ENCODE assay signal across 14 cellular contexts in genomic region chr1:1895050-1895398, GRCh38. TPM values are rescaled to one million over a fixed set of nuclear protein-coding genes. Genes with fewer than 3 reads are reported as not detected.
DNase-seq lines count a peak whose midpoint lies in the region; TF ChIP-seq lines count a peak whose summit lies in the region.
"Had no signal": no experiment of that assay in that cellular context is flagged by ENCODE, and none has a peak within 500 bp of the region (broad histone marks: within the 10 kb centered on the region; RNA-seq: fewer than 3 reads in every experiment).

No MANE protein-coding gene starts in this region.

- TF ChIP-seq CTCF in KMS-11 (conservative IDR thresholded peaks at IDR 0.05; ENCODE audit: low read depth, low read length) (no peak), mammary epithelial cell (conservative IDR thresholded peaks at IDR 0.05 in 1 of 2, IDR thresholded peaks at IDR 0.05 in 1 of 2; ENCODE audit: extremely low read depth in 1 of 2, insufficient read depth in 1 of 2, low read depth in 1 of 2, low read length in 2 of 2) (no peak), prostate gland (IDR thresholded peaks at IDR 0.05) (no peak), smooth muscle cell (IDR thresholded peaks at IDR 0.05; ENCODE audit: borderline replicate concordance, insufficient read depth, poor library complexity, severe bottlenecking) (no peak)

- H3K9me3 Mint-ChIP-seq in CD4-positive, alpha-beta memory T cell: no peaks in the 10 kb centered on the region

- H4K20me1 ChIP-seq in KMS-11 (ENCODE audit: insufficient read depth) (no peaks in the 10 kb centered on the region), mammary epithelial cell (ENCODE audit: insufficient read depth, low read length) (no peaks in the 10 kb centered on the region), smooth muscle cell (ENCODE audit: low read depth) (peaks cover under 1% of the 10 kb centered on the region)

- intact Hi-C loops in CD4-positive, alpha-beta memory T cell (cut with micrococcal nuclease): no loop called here
- intact Hi-C loops in mammary epithelial cell (cut with micrococcal nuclease) (no loop called here), prostate gland (cut with DNase I) (no loop called here)

- H3K4me3 ChIP-seq in CD4-positive, alpha-beta memory T cell (ENCODE audit: low read length in 2 of 2): no peak overlapping the region
- no peak overlapping the region for H3K4me3 ChIP-seq in KMS-11 (IDR thresholded peaks at IDR 0.05; ENCODE audit: insufficient read depth, low read depth, low read length)
- H3K4me3 ChIP-seq in mammary epithelial cell (replicated peaks in 1 of 3; ENCODE audit: insufficient read depth in 1 of 3, low read depth in 2 of 3, low read length in 3 of 3): no peak overlapping the region
- no peak overlapping the region for H3K4me3 ChIP-seq in prostate gland
- H3K4me3 ChIP-seq in effector memory CD4-positive, alpha-beta T cell (ENCODE audit: insufficient read depth, low read depth, low read length, poor library complexity, severe bottlenecking): no peak overlapping the region
- no peak overlapping the region for H3K4me3 ChIP-seq in smooth muscle cell
- H3K4me3 ChIP-seq: sigmoid colon, thoracic aorta had no signal

- H3K4me1 ChIP-seq in CD4-positive, alpha-beta memory T cell (ENCODE audit: insufficient read depth, low read length): peaks cover 27% of the 10 kb centered on the region
- H3K4me1 ChIP-seq in KMS-11 (ENCODE audit: low read depth, poor library complexity, severe bottlenecking) (peaks cover 77% of the 10 kb centered on the region), mammary epithelial cell (ENCODE audit: insufficient read depth, low read length) (peaks cover 14% of the 10 kb centered on the region), prostate gland (replicated peaks) (peaks cover 26% of the 10 kb centered on the region), smooth muscle cell (ENCODE audit: low read depth) (peaks cover 12% of the 10 kb centered on the region)
- peaks cover 17% of the 10 kb centered on the region for H3K4me1 ChIP-seq in effector memory CD4-positive, alpha-beta T cell (ENCODE audit: control insufficient read depth, insufficient read depth, low read length, poor library complexity, severe bottlenecking)

- no peaks in the 10 kb centered on the region for H3K9me3 ChIP-seq in CD4-positive, alpha-beta memory T cell (ENCODE audit: control insufficient read depth in 1 of 2, low read length in 2 of 2)
- no peaks in the 10 kb centered on the region for H3K9me3 ChIP-seq in mammary epithelial cell (replicated peaks; ENCODE audit: insufficient read depth, low read length)
- H3K9me3 ChIP-seq in prostate gland: no peaks in the 10 kb centered on the region
- no peaks in the 10 kb centered on the region for H3K9me3 ChIP-seq in effector memory CD4-positive, alpha-beta T cell (ENCODE audit: control insufficient read depth, low read length)
- no peaks in the 10 kb centered on the region for H3K9me3 ChIP-seq in smooth muscle cell (replicated peaks; ENCODE audit: low read depth)
- H3K9me3 ChIP-seq: sigmoid colon, thoracic aorta had no signal

- peaks cover 10 to 36% (median 24%) of the 10 kb centered on the region in 4 donors for H3K4me1 Mint-ChIP-seq in CD4-positive, alpha-beta memory T cell

- H3K9ac ChIP-seq in KMS-11 (no peak overlapping the region), mammary epithelial cell (ENCODE audit: insufficient read depth, low read length) (no peak overlapping the region), smooth muscle cell (ENCODE audit: low read depth) (no peak overlapping the region)

- peaks cover 0 to 4% of the 10 kb centered on the region in 2 donors for H3K27me3 Mint-ChIP-seq in CD4-positive, alpha-beta memory T cell

- H3K27me3 ChIP-seq in CD4-positive, alpha-beta memory T cell (ENCODE audit: insufficient read depth, low read length): no peaks in the 10 kb centered on the region
- H3K27me3 ChIP-seq in KMS-11 (ENCODE audit: insufficient read depth, low read depth) (no peaks in the 10 kb centered on the region), mammary epithelial cell (ENCODE audit: insufficient read depth, low read length) (no peaks in the 10 kb centered on the region), prostate gland (replicated peaks; ENCODE audit: insufficient read depth) (no peaks in the 10 kb centered on the region), smooth muscle cell (ENCODE audit: low read depth) (no peaks in the 10 kb centered on the region)
- H3K27me3 ChIP-seq in effector memory CD4-positive, alpha-beta T cell (replicated peaks; ENCODE audit: control insufficient read depth, insufficient read depth, low read length, poor library complexity, severe bottlenecking): no peaks in the 10 kb centered on the region

- H3K4me3 Mint-ChIP-seq in CD4-positive, alpha-beta memory T cell: peak overlapping the region in 7 of 8 donors; percentile 57 to 79 (median 63)

- BruUV-seq in mammary epithelial cell (replicated peaks; lab: Mats Ljungman, UMichigan): no TSS peak

- no peaks in the 10 kb centered on the region for H3K36me3 ChIP-seq in CD4-positive, alpha-beta memory T cell (ENCODE audit: insufficient read depth, low read length)
- H3K36me3 ChIP-seq in KMS-11 (ENCODE audit: insufficient read depth): no peaks in the 10 kb centered on the region
- H3K36me3 ChIP-seq in mammary epithelial cell (ENCODE audit: insufficient read depth, low read length): no peaks in the 10 kb centered on the region
- no peaks in the 10 kb centered on the region for H3K36me3 ChIP-seq in prostate gland
- H3K36me3 ChIP-seq in effector memory CD4-positive, alpha-beta T cell (ENCODE audit: control insufficient read depth, insufficient read depth, low read length): no peaks in the 10 kb centered on the region
- no peaks in the 10 kb centered on the region for H3K36me3 ChIP-seq in smooth muscle cell (ENCODE audit: low read depth)
- H3K36me3 ChIP-seq: sigmoid colon, thoracic aorta had no signal

- H3K27ac Mint-ChIP-seq in CD4-positive, alpha-beta memory T cell: peak overlapping the region in 6 of 7 donors; percentile 59 to 93 (median 84)

- peaks cover 0 to 6% of the 10 kb centered on the region in 2 donors for H3K36me3 Mint-ChIP-seq in CD4-positive, alpha-beta memory T cell

- no peak for TF ChIP-seq POLR2A in prostate gland (IDR thresholded peaks at IDR 0.05)

- dilution Hi-C loops in mammary epithelial cell (cut with HindIII; ENCODE audit: low sequenced_read_pairs): no loop called here

- H3K79me2 ChIP-seq in KMS-11 (ENCODE audit: insufficient read depth, low read depth) (peaks cover 11% of the 10 kb centered on the region), mammary epithelial cell (ENCODE audit: insufficient read depth, low read length) (peaks cover 14% of the 10 kb centered on the region), smooth muscle cell (ENCODE audit: low read depth) (peaks cover 5% of the 10 kb centered on the region)

- WGBS in mammary epithelial cell (ENCODE audit: low coverage, missing lambda C conversion rate): 70% methylated on average over 8 of the region's 10 CpGs
- WGBS in prostate gland: 32% methylated on average over 10 of the region's 10 CpGs
- 73% methylated on average over 10 of the region's 10 CpGs for WGBS in smooth muscle cell (ENCODE audit: low lambda C conversion rate)

- in situ Hi-C loops in mammary epithelial cell (cut with MboI; ENCODE audit: low sequenced_read_pairs in 2 of 2): no loop called here

- DNase-seq in CD4-positive, alpha-beta memory T cell: no peak
- no peak for DNase-seq in mammary epithelial cell
- DNase-seq in prostate gland (ENCODE audit: low spot score): no peak
- no peak for DNase-seq in NCI-H1930 (lab: John Stamatoyannopoulos, UW)
- DNase-seq in DMS79 (lab: John Stamatoyannopoulos, UW): no peak
- no peak for DNase-seq in effector memory CD4-positive, alpha-beta T cell
- no peak for DNase-seq in smooth muscle cell (lab: John Stamatoyannopoulos, UW; ENCODE audit: unreplicated experiment)
- DNase-seq: activated CD4-positive, alpha-beta T cell treated with anti-CD3 and anti-CD28 coated beads, Interleukin-2, amount 50 U/mL, for 4 hours; activated gamma-delta T cell treated with Interleukin-2 at 50 U/mL for 16 hours; Calu3; midbrain had no signal

- CTCF ChIA-PET in CD4-positive, alpha-beta memory T cell (lab: Charles Lee; ENCODE audit: partially characterized antibody): interaction anchor here (6.4 kb wide), 1 partner anchor 12 kb away, joined by 58 read pairs; no protein-coding TSS in a partner anchor
- CTCF ChIA-PET in mammary epithelial cell (lab: Charles Lee; ENCODE audit: low non-redundant PET): no interaction called here

- H3K4me2 ChIP-seq in KMS-11 (peak overlapping the region; percentile 96; the same call in 1 of the 2 replicates), mammary epithelial cell (ENCODE audit: insufficient read depth, low read depth, low read length) (no peak overlapping the region), smooth muscle cell (no peak overlapping the region)

- H3F3A ChIP-seq in smooth muscle cell (ENCODE audit: low read depth): no peaks in the 10 kb centered on the region

- H3K27ac ChIP-seq in CD4-positive, alpha-beta memory T cell (ENCODE audit: low read depth, low read length): no peak overlapping the region
- H3K27ac ChIP-seq in KMS-11 (no peak overlapping the region; the same call in 1 of the 2 replicates), mammary epithelial cell (ENCODE audit: insufficient read depth, low read depth, low read length) (no peak overlapping the region), prostate gland (peak overlapping the region; percentile 95 to 96), smooth muscle cell (ENCODE audit: low read depth) (no peak overlapping the region)
- no peak overlapping the region for H3K27ac ChIP-seq in effector memory CD4-positive, alpha-beta T cell (ENCODE audit: insufficient read depth, low read length, poor library complexity, severe bottlenecking)

- no peak overlapping the region for H2AFZ ChIP-seq in KMS-11 (ENCODE audit: low read depth)
- H2AFZ ChIP-seq in mammary epithelial cell (ENCODE audit: low read depth, low read length): peak overlapping the region; percentile 20
- H2AFZ ChIP-seq in smooth muscle cell (ENCODE audit: low read depth): no peak overlapping the region

- POLR2A ChIA-PET in CD4-positive, alpha-beta memory T cell (lab: Charles Lee; ENCODE audit: partially characterized antibody): interaction anchor here (1.0 to 2.1 kb wide), 3 partner anchors 11 to 148 kb away, joined by 3 to 7 read pairs (median 4); no protein-coding TSS in a partner anchor

RNA-seq across cellular contexts. Expression of gene GNB1, which starts 4.1 kb away (rescaled TPM):
- total RNA-seq in CD4-positive, alpha-beta memory T cell: 100 to 1,000 TPM; 257 to 276 TPM
- 100 to 1,000 TPM in 1 of 2 donors, 10 to 100 TPM in 1; 70.9 to 137 TPM for polyA plus RNA-seq in CD4-positive, alpha-beta memory T cell
- total RNA-seq in mammary epithelial cell: 100 to 1,000 TPM; 105 to 480 TPM
- polyA plus RNA-seq in mammary epithelial cell: 441 TPM
- 553 TPM for polyA minus RNA-seq in mammary epithelial cell
- 100 to 1,000 TPM; 163 to 233 TPM for total RNA-seq in prostate gland
- total RNA-seq in smooth muscle cell: 188 and 208 TPM in 2 replicates
- polyA plus RNA-seq in smooth muscle cell: 265 and 293 TPM in 2 replicates

RNA-seq across cellular contexts. Expression of gene CALML6, which starts 20.0 kb away (rescaled TPM):
- total RNA-seq in CD4-positive, alpha-beta memory T cell: under 1 TPM; 0.44 to 0.78 TPM
- not detected for polyA plus RNA-seq in CD4-positive, alpha-beta memory T cell
- 1 to 10 TPM in 1 of 2 donors, under 1 TPM in 1; 0.67 to 1.1 TPM for total RNA-seq in mammary epithelial cell
- 0.20 TPM for polyA plus RNA-seq in mammary epithelial cell
- polyA minus RNA-seq in mammary epithelial cell: not detected
- under 1 TPM; 0.18 to 0.28 TPM for total RNA-seq in prostate gland
- 1.3 TPM in 1 of 2 replicates, not detected in the other for total RNA-seq in smooth muscle cell
- 0.18 and 0.46 TPM in 2 replicates for polyA plus RNA-seq in smooth muscle cell
- total RNA-seq: thoracic aorta had no signal

RNA-seq across cellular contexts. Expression of gene TMEM52, which starts 24.1 kb away (rescaled TPM):
- under 1 TPM in 1 of 2 experiments, not detected in 1; 0.55 TPM for total RNA-seq in CD4-positive, alpha-beta memory T cell
- polyA plus RNA-seq in CD4-positive, alpha-beta memory T cell: not detected
- total RNA-seq in mammary epithelial cell (1 to 10 TPM in 1 of 2 donors, under 1 TPM in 1; 0.67 to 1.6 TPM), prostate gland (10 to 100 TPM in 1 of 2 donors, 1 to 10 TPM in 1; 7.8 to 43.3 TPM), smooth muscle cell (0.18 and 0.45 TPM in 2 replicates)
- polyA plus RNA-seq in mammary epithelial cell (1.3 TPM), smooth muscle cell (1.7 and 7.4 TPM in 2 replicates)
- not detected for polyA minus RNA-seq in mammary epithelial cell
- total RNA-seq: thoracic aorta had no signal

Comparison
In these comparisons a context has a peak if more than half of its experiments do, and no peak if none do; other contexts are left out.
1. H3K27ac ChIP-seq: peak in prostate gland (2 of 2); none in CD4-positive, alpha-beta memory T cell (single experiment), KMS-11 (single experiment), mammary epithelial cell (single experiment), effector memory CD4-positive, alpha-beta T cell (single experiment) and smooth muscle cell (single experiment).